11 cellular contexts compared by ENCODE assay signal in genomic region chr2:239302083-239302807, GRCh38.
DNase-seq lines count a peak whose midpoint lies in the region; TF ChIP-seq lines count a peak whose summit lies in the region.
"Had no signal": no experiment of that assay in that cellular context is flagged by ENCODE, and none has a peak within 500 bp of the region (broad histone marks: within the 10 kb centered on the region; RNA-seq: fewer than 3 reads in every experiment).

No MANE protein-coding gene starts in this region.

- POLR2A ChIA-PET in MCF 10A (lab: Yijun Ruan, JAX): interaction anchor here (0.6 kb wide), 1 partner anchor 734 kb away, joined by 3 read pairs; no protein-coding TSS in a partner anchor

- H3K4me3 ChIP-seq in muscle layer of colon (ENCODE audit: low read depth in 1 of 2, low read length in 2 of 2) (no peak overlapping the region), transverse colon (no peak overlapping the region), BE2C (ENCODE audit: low read depth, low read length) (no peak overlapping the region)

- peak overlapping the region; percentile 2 for H3K9ac ChIP-seq in muscle layer of colon (ENCODE audit: low read length)

- no peak for TF ChIP-seq CTCF in transverse colon (IDR thresholded peaks at IDR 0.05)
- TF ChIP-seq CTCF in MCF 10A (IDR thresholded peaks at IDR 0.05; ENCODE audit: unreplicated experiment): no peak
- no peak for TF ChIP-seq CTCF in BE2C (IDR thresholded peaks at IDR 0.05; ENCODE audit: low read depth, low read length)

- no TSS peak for BruUV-seq in MCF 10A (replicated peaks; lab: Mats Ljungman, UMichigan)

- no peaks in the 10 kb centered on the region for H3K36me3 ChIP-seq in muscle layer of colon (ENCODE audit: insufficient read depth, low read length)
- H3K36me3 ChIP-seq in transverse colon: no peaks in the 10 kb centered on the region
- H3K36me3 ChIP-seq in BE2C: no peaks in the 10 kb centered on the region

- TF ChIP-seq EP300 in transverse colon (IDR thresholded peaks at IDR 0.05; ENCODE audit: low read depth): no peak

- peak overlapping the region; percentile 86 for H3K27ac Mint-ChIP-seq in dendritic cell treated with granulocyte-macrophage colony-stimulating factor and Interleukin-4, amounts not matched to agents 40 ng/mL and 50 ng/mL, for 4 days
- H3K27ac Mint-ChIP-seq in MCF 10A (ENCODE audit: low read depth, unreplicated experiment): no peak overlapping the region
- H3K27ac Mint-ChIP-seq: activated T-helper 2 cell treated with anti-CD3 and anti-CD28 coated beads, Interferon-gamma antibody, Interleukin-2, Interleukin-4, amounts not matched to agents 10 μg/mL and 5 μg/mL and 100 μg/mL, durations not matched to agents 14 hours and 24 hours and 36 hours; HFFc6 had no signal

- no peak overlapping the region for H3K4me3 Mint-ChIP-seq in dendritic cell treated with granulocyte-macrophage colony-stimulating factor and Interleukin-4, amounts not matched to agents 40 ng/mL and 50 ng/mL, for 4 days
- H3K4me3 Mint-ChIP-seq in MCF 10A (ENCODE audit: unreplicated experiment): no peak overlapping the region
- H3K4me3 Mint-ChIP-seq: HFFc6 had no signal

- peaks cover 40% of the 10 kb centered on the region for H3K4me1 Mint-ChIP-seq in dendritic cell treated with granulocyte-macrophage colony-stimulating factor and Interleukin-4, amounts not matched to agents 40 ng/mL and 50 ng/mL, for 4 days (ENCODE audit: low read depth)
- H3K4me1 Mint-ChIP-seq in MCF 10A (ENCODE audit: insufficient read depth, unreplicated experiment): no peaks in the 10 kb centered on the region

- WGBS in transverse colon (ENCODE audit: low coverage in 1 of 2), 2 donors: 70 to 86% methylated on average over 2 to 16 of the region's 16 CpGs

- intact Hi-C loops in dendritic cell treated with granulocyte-macrophage colony-stimulating factor and Interleukin-4, amounts not matched to agents 40 ng/mL and 50 ng/mL, for 4 days (cut with micrococcal nuclease): no loop called here
- intact Hi-C loops in transverse colon (cut with DNase I; ENCODE audit: low total_unique reads): loop anchor here (10.0 kb wide), 1 partner anchor 187 kb away; no protein-coding TSS in a partner anchor
- intact Hi-C loops in MCF 10A (cut with micrococcal nuclease): no loop called here

- H3K27me3 ChIP-seq in muscle layer of colon (ENCODE audit: control insufficient read depth in 1 of 2, insufficient read depth in 2 of 2, low read length in 2 of 2) (no peaks in the 10 kb centered on the region), transverse colon (no peaks in the 10 kb centered on the region), BE2C (no peaks in the 10 kb centered on the region)

- H3K4me1 ChIP-seq in muscle layer of colon (ENCODE audit: insufficient read depth, low read length) (peaks cover 94% of the 10 kb centered on the region), transverse colon (peaks cover 43 to 90% (median 74%) of the 10 kb centered on the region in 4 donors), BE2C (peaks cover 19% of the 10 kb centered on the region)

- no peaks in the 10 kb centered on the region for H3K27me3 Mint-ChIP-seq in dendritic cell treated with granulocyte-macrophage colony-stimulating factor and Interleukin-4, amounts not matched to agents 40 ng/mL and 50 ng/mL, for 4 days
- no peaks in the 10 kb centered on the region for H3K27me3 Mint-ChIP-seq in MCF 10A (ENCODE audit: insufficient read depth, unreplicated experiment)

- peaks cover 10% of the 10 kb centered on the region for H3K36me3 Mint-ChIP-seq in dendritic cell treated with granulocyte-macrophage colony-stimulating factor and Interleukin-4, amounts not matched to agents 40 ng/mL and 50 ng/mL, for 4 days (ENCODE audit: low read depth)
- H3K36me3 Mint-ChIP-seq in MCF 10A (ENCODE audit: insufficient read depth, unreplicated experiment): no peaks in the 10 kb centered on the region

- peak overlapping the region; percentile 84 for H3K27ac ChIP-seq in muscle layer of colon (ENCODE audit: low read depth, low read length)
- H3K27ac ChIP-seq in transverse colon: peak overlapping the region; percentile 77 to 93 (median 85)

- no peak for TF ChIP-seq POLR2A in transverse colon (IDR thresholded peaks at IDR 0.05)

- in situ Hi-C loops in transverse colon (cut with MboI; ENCODE audit: low pct_ligation_motif_present in 1 of 4, low pct_unique_long_range_greater_than_20kb in 1 of 4, low sequenced_read_pairs in 3 of 4): no loop called here

- H3K9me3 ChIP-seq in muscle layer of colon (ENCODE audit: low read length): no peaks in the 10 kb centered on the region
- no peaks in the 10 kb centered on the region for H3K9me3 ChIP-seq in transverse colon
- no peaks in the 10 kb centered on the region for H3K9me3 ChIP-seq in BE2C

- DNase-seq in activated T-cell treated with anti-CD3 and anti-CD28 coated beads, Interleukin-2, amount 50 U/mL, for 1 hour: peak; percentile 13
- DNase-seq in activated T-cell treated with anti-CD3 and anti-CD28 coated beads for 4 hours: no peak
- DNase-seq in transverse colon: peak; percentile 7
- DNase-seq in HuH-7 (ENCODE audit: low spot score): no peak
- DNase-seq in MCF 10A (ENCODE audit: unreplicated experiment): no peak
- no peak for DNase-seq in BE2C
- DNase-seq: HFFc6, NCI-H446 treated with DMSO at 0.1 percent for 48 hours had no signal

- CTCF ChIA-PET in MCF 10A (lab: Yijun Ruan, JAX): interaction anchor here (0.7 kb wide), 1 partner anchor 148 kb away, joined by 3 read pairs; no protein-coding TSS in a partner anchor

- no peaks in the 10 kb centered on the region for H3K9me3 Mint-ChIP-seq in dendritic cell treated with granulocyte-macrophage colony-stimulating factor and Interleukin-4, amounts not matched to agents 40 ng/mL and 50 ng/mL, for 4 days
- H3K9me3 Mint-ChIP-seq in MCF 10A (ENCODE audit: unreplicated experiment): no peaks in the 10 kb centered on the region
- H3K9me3 Mint-ChIP-seq: activated T-helper 2 cell treated with anti-CD3 and anti-CD28 coated beads, Interferon-gamma antibody, Interleukin-2, Interleukin-4, amounts not matched to agents 10 μg/mL and 5 μg/mL and 100 μg/mL, durations not matched to agents 14 hours and 24 hours and 36 hours; HFFc6 had no signal

Comparison
In these comparisons a context has a peak if more than half of its experiments do, and no peak if none do; other contexts are left out.
1. DNase-seq: peak in activated T-cell treated with anti-CD3 and anti-CD28 coated beads, Interleukin-2, amount 50 U/mL, for 1 hour (single experiment) and transverse colon (single experiment); none in activated T-cell treated with anti-CD3 and anti-CD28 coated beads for 4 hours (single experiment), HuH-7 (single experiment), MCF 10A (single experiment) and BE2C (single experiment).